ENCODE assay signal across 12 cellular contexts in genomic region chr2:54261537-54261936, GRCh38. TPM values are rescaled to one million over a fixed set of nuclear protein-coding genes. Genes with fewer than 3 reads are reported as not detected.
DNase-seq lines count a peak whose midpoint lies in the region; ATAC-seq and TF ChIP-seq lines count a peak whose summit lies in the region.
"Had no signal": no experiment of that assay in that cellular context is flagged by ENCODE, and none has a peak within 500 bp of the region (broad histone marks: within the 10 kb centered on the region; RNA-seq: fewer than 3 reads in every experiment).

No MANE protein-coding gene starts in this region.

- H3K27me3 ChIP-seq in adipocyte (replicated peaks; ENCODE audit: control insufficient read depth, insufficient read depth, low read length) (no peaks in the 10 kb centered on the region), tibial artery (no peaks in the 10 kb centered on the region)

- no peak for ATAC-seq in left lobe of liver
- no peak for ATAC-seq in GM18861 (IDR thresholded peaks at IDR 0.05; ENCODE audit: unreplicated experiment)
- ATAC-seq in HG02970 (IDR thresholded peaks at IDR 0.05; ENCODE audit: low FRiP score, unreplicated experiment), result no peak
- ATAC-seq: GM23338 had no signal

- H3K9me3 ChIP-seq in adipocyte (ENCODE audit: control insufficient read depth, low read length) (no peaks in the 10 kb centered on the region), tibial artery (no peaks in the 10 kb centered on the region)

- DNase-seq in adipocyte (ENCODE audit: low read depth), result peak; percentile 59
- peak; percentile 31 for DNase-seq in dedifferentiated amniotic fluid mesenchymal stem cell (ENCODE audit: extremely low spot score)
- DNase-seq in iris pigment epithelial cell (ENCODE audit: low read depth), result peak; percentile 54
- DNase-seq in tibial artery, result no peak
- DNase-seq in left lobe of liver (ENCODE audit: low spot score), result no peak
- DNase-seq: DMS53, H7 had no signal

- no peak for TF ChIP-seq CTCF in tibial artery (IDR thresholded peaks at IDR 0.05)

- H3K36me3 ChIP-seq in adipocyte (ENCODE audit: control insufficient read depth, insufficient read depth, low read length, severe bottlenecking) (no peaks in the 10 kb centered on the region), tibial artery (no peaks in the 10 kb centered on the region)

- no peak overlapping the region for H3K4me3 ChIP-seq in adipocyte (ENCODE audit: low read length)
- no peak overlapping the region for H3K4me3 ChIP-seq in tibial artery
- H3K4me3 ChIP-seq: GM23338 had no signal

- intact Hi-C loops in tibial artery (cut with DNase I; ENCODE audit: low total_unique reads), result no loop called here

- peak overlapping the region; percentile 31 to 53 for H3K27ac ChIP-seq in tibial artery

- no peak overlapping the region for H3K9ac ChIP-seq in adipocyte (ENCODE audit: low read length)

- peaks cover 4% of the 10 kb centered on the region for H3K4me1 ChIP-seq in adipocyte (ENCODE audit: control insufficient read depth, insufficient read depth, low read length)
- peaks cover 0 to 24% (median 5%) of the 10 kb centered on the region in 4 donors for H3K4me1 ChIP-seq in tibial artery

RNA-seq across cellular contexts. Expression of gene TSPYL6, which starts 5.5 kb away (rescaled TPM):
- not detected for total RNA-seq in left lobe of liver
- total RNA-seq: A673, GM23338, H7, HT-29 had no signal

Comparison
In these comparisons a context has a peak if more than half of its experiments do, and no peak if none do; other contexts are left out.
1. DNase-seq: peak in adipocyte (single experiment), dedifferentiated amniotic fluid mesenchymal stem cell (single experiment) and iris pigment epithelial cell (single experiment); none in tibial artery (0 of 2) and left lobe of liver (single experiment).